ENCODE assay signal across 19 cellular contexts in genomic region chr5:1476967-1477310, GRCh38. TPM values are rescaled to one million over a fixed set of nuclear protein-coding genes. Genes with fewer than 3 reads are reported as not detected.
DNase-seq lines count a peak whose midpoint lies in the region; ATAC-seq, FAIRE-seq and TF ChIP-seq lines count a peak whose summit lies in the region.
"Had no signal": no experiment of that assay in that cellular context is flagged by ENCODE, and none has a peak within 500 bp of the region (broad histone marks: within the 10 kb centered on the region; RNA-seq: fewer than 3 reads in every experiment).

No MANE protein-coding gene starts in this region.

- CTCF ChIA-PET in GM12878 (lab: Yijun Ruan, JAX), result interaction anchor here (4.1 kb wide), 1 partner anchor 26 kb away, joined by 37 read pairs; no protein-coding TSS in a partner anchor

- H3K9ac ChIP-seq in GM12878 (ENCODE audit: control insufficient read depth, insufficient read depth, low read length) (no peak overlapping the region), liver (ENCODE audit: low read depth in 1 of 2, low read length in 2 of 2) (no peak overlapping the region)

- no peak overlapping the region for H3K4me2 ChIP-seq in GM12878 (ENCODE audit: control insufficient read depth, insufficient read depth)

- 89% methylated on average over 11 of the region's 11 CpGs for WGBS in GM12878 (ENCODE audit: insufficient coverage, insufficient replicate concordance, low lambda C conversion rate, missing lambda C conversion rate)
- 94% methylated on average over 11 of the region's 11 CpGs for WGBS in liver
- WGBS in tibial nerve, 2 donors, result 93 to 96% methylated on average over 11 of the region's 11 CpGs

- peaks cover 29 to 47% of the 10 kb centered on the region in 2 experiments for H3K36me3 ChIP-seq in GM12878 (ENCODE audit: control insufficient read depth in 2 of 2, insufficient read depth in 2 of 2, low read length in 1 of 2)
- peaks cover 0 to 5% (median 0%) of the 10 kb centered on the region in 4 donors for H3K36me3 ChIP-seq in liver (ENCODE audit: control insufficient read depth in 4 of 4, insufficient read depth in 3 of 4, low read depth in 1 of 4, low read length in 3 of 4)
- H3K36me3 ChIP-seq in tibial nerve, result peaks cover 0 to 61% (median 6%) of the 10 kb centered on the region in 3 donors
- H3K36me3 ChIP-seq: SJCRH30 had no signal

- no peaks in the 10 kb centered on the region for H3K9me3 Mint-ChIP-seq in activated naive CD8-positive, alpha-beta T cell treated with anti-CD3 and anti-CD28 coated beads, Interleukin-2, amount 10 ng/mL, durations not matched to agents 7 days and 5 days
- H3K9me3 Mint-ChIP-seq in activated naive CD8-positive, alpha-beta T cell treated with anti-CD3 and anti-CD28 coated beads, Interleukin-2, amount 50 U/mL, for 24 hours, result no peaks in the 10 kb centered on the region
- H3K9me3 Mint-ChIP-seq: CD8-positive, alpha-beta memory T cell had no signal

- H3K9me3 ChIP-seq in GM12878 (replicated peaks; ENCODE audit: control insufficient read depth, insufficient read depth, low read length) (no peaks in the 10 kb centered on the region), liver (ENCODE audit: control insufficient read depth in 4 of 4, low read length in 3 of 4) (no peaks in the 10 kb centered on the region), tibial nerve (no peaks in the 10 kb centered on the region)
- H3K9me3 ChIP-seq: SJCRH30 had no signal

- peaks cover 2% of the 10 kb centered on the region for H3K36me3 Mint-ChIP-seq in activated naive CD8-positive, alpha-beta T cell treated with anti-CD3 and anti-CD28 coated beads, Interleukin-2, amount 10 ng/mL, durations not matched to agents 7 days and 5 days
- peaks cover 31% of the 10 kb centered on the region for H3K36me3 Mint-ChIP-seq in activated naive CD8-positive, alpha-beta T cell treated with anti-CD3 and anti-CD28 coated beads, Interleukin-2, amount 50 U/mL, for 24 hours (ENCODE audit: low read depth)

- DNase-seq in activated naive CD8-positive, alpha-beta T cell treated with anti-CD3 and anti-CD28 coated beads, Interleukin-2, amount 10 ng/mL, durations not matched to agents 7 days and 5 days, result peak; percentile 15
- no peak for DNase-seq in activated naive CD8-positive, alpha-beta T cell treated with anti-CD3 and anti-CD28 coated beads, Interleukin-2, amount 50 U/mL, for 24 hours
- DNase-seq in GM12878 (ENCODE audit: low read depth, low spot score) (no peak), tibial nerve (ENCODE audit: low spot score in 2 of 2) (no peak), GM19240 (ENCODE audit: insufficient read length, low spot score) (no peak), DMS153 treated with DMSO at 0.1 percent for 48 hours (lab: John Stamatoyannopoulos, UW; ENCODE audit: unreplicated experiment) (no peak)
- DNase-seq in activated CD4-positive, CD25-positive, alpha-beta regulatory T cell (lab: John Stamatoyannopoulos, UW), result no peak
- DNase-seq: H7, NCI-H187, NCI-H226, NCI-H526, SJCRH30 had no signal

- H3K79me2 ChIP-seq in GM12878 (ENCODE audit: control insufficient read depth, insufficient read depth, low read length), result no peaks in the 10 kb centered on the region; the same call in 1 of the 2 replicates

- RAD21 ChIA-PET in GM12878 (lab: Charles Lee; ENCODE audit: unreplicated experiment), result no interaction called here

- no peaks in the 10 kb centered on the region for H3K27me3 Mint-ChIP-seq in activated naive CD8-positive, alpha-beta T cell treated with anti-CD3 and anti-CD28 coated beads, Interleukin-2, amount 10 ng/mL, durations not matched to agents 7 days and 5 days
- no peaks in the 10 kb centered on the region for H3K27me3 Mint-ChIP-seq in activated naive CD8-positive, alpha-beta T cell treated with anti-CD3 and anti-CD28 coated beads, Interleukin-2, amount 50 U/mL, for 24 hours
- H3K27me3 Mint-ChIP-seq: B cell; CD8-positive, alpha-beta memory T cell had no signal

- TF ChIP-seq EP300 in GM12878 (IDR thresholded peaks at IDR 0.05; ENCODE audit: borderline replicate concordance in 1 of 2, control insufficient read depth in 1 of 2, low read depth in 2 of 2, low read length in 2 of 2), result no peak
- no peak for TF ChIP-seq EP300 in tibial nerve (IDR thresholded peaks at IDR 0.05)

- no peak for TF ChIP-seq RAD21 in GM12878 (IDR thresholded peaks at IDR 0.05; ENCODE audit: insufficient read depth, low read depth, low read length)
- TF ChIP-seq RAD21 in liver (IDR thresholded peaks at IDR 0.05), result no peak

- no peak overlapping the region for H3K4me3 Mint-ChIP-seq in activated naive CD8-positive, alpha-beta T cell treated with anti-CD3 and anti-CD28 coated beads, Interleukin-2, amount 10 ng/mL, durations not matched to agents 7 days and 5 days
- H3K4me3 Mint-ChIP-seq in activated naive CD8-positive, alpha-beta T cell treated with anti-CD3 and anti-CD28 coated beads, Interleukin-2, amount 50 U/mL, for 24 hours, result no peak overlapping the region
- H3K4me3 Mint-ChIP-seq: B cell; CD8-positive, alpha-beta memory T cell had no signal

- BruUV-seq in GM12878 (replicated peaks; lab: Mats Ljungman, UMichigan), result no TSS peak

- H3K27me3 ChIP-seq in GM12878 (replicated peaks in 1 of 2; ENCODE audit: control insufficient read depth in 2 of 2, insufficient read depth in 2 of 2, low read length in 1 of 2) (no peaks in the 10 kb centered on the region), liver (ENCODE audit: control insufficient read depth in 4 of 4, insufficient read depth in 4 of 4, low read length in 3 of 4) (no peaks in the 10 kb centered on the region), tibial nerve (no peaks in the 10 kb centered on the region)
- H3K27me3 ChIP-seq: SJCRH30 had no signal

- ATAC-seq in activated naive CD8-positive, alpha-beta T cell treated with anti-CD3 and anti-CD28 coated beads, Interleukin-2, amount 10 ng/mL, durations not matched to agents 7 days and 5 days (ENCODE audit: low read depth), result no peak
- ATAC-seq in activated naive CD8-positive, alpha-beta T cell treated with anti-CD3 and anti-CD28 coated beads, Interleukin-2, amount 50 U/mL, for 24 hours, result no peak
- ATAC-seq in GM12878, result no peak

- in situ Hi-C loops in GM12878 (cut with MboI), result no loop called here

- H3K27ac ChIP-seq in GM12878 (ENCODE audit: control insufficient read depth, insufficient read depth) (no peak overlapping the region), liver (ENCODE audit: low read depth in 1 of 2, low read length in 2 of 2) (peak overlapping the region; percentile 43 to 62), tibial nerve (peak overlapping the region in 3 of 4 donors; percentile 2 to 58 (median 55))
- H3K27ac ChIP-seq: 22Rv1, SJCRH30 had no signal

- POLR2A ChIA-PET in activated naive CD8-positive, alpha-beta T cell treated with anti-CD3 and anti-CD28 coated beads, Interleukin-2, amount 10 ng/mL, durations not matched to agents 7 days and 5 days (lab: Charles Lee), result no interaction called here
- POLR2A ChIA-PET in GM12878 (lab: Charles Lee), result no interaction called here

- peaks cover 13% of the 10 kb centered on the region for H3K4me1 ChIP-seq in GM12878 (ENCODE audit: control insufficient read depth, insufficient read depth, low read length)
- peaks cover 0 to 12% (median 0%) of the 10 kb centered on the region in 4 donors for H3K4me1 ChIP-seq in liver (ENCODE audit: control insufficient read depth in 4 of 4, insufficient read depth in 4 of 4, low read length in 3 of 4)
- H3K4me1 ChIP-seq in tibial nerve, result peaks cover 0 to 11% (median 0%) of the 10 kb centered on the region in 4 donors
- H3K4me1 ChIP-seq: SJCRH30 had no signal

- no peak for FAIRE-seq in GM12878 (lab: Jason Lieb, UNC)

- TF ChIP-seq CTCF in GM12878 (IDR thresholded peaks at IDR 0.05 in 2 of 3, conservative IDR thresholded peaks at IDR 0.05 in 1 of 3; ENCODE audit: control insufficient read depth in 2 of 3, extremely low read depth in 1 of 3, insufficient read depth in 1 of 3, low read depth in 3 of 3, low read length in 3 of 3) (no peak), liver (IDR thresholded peaks at IDR 0.05; ENCODE audit: low read depth, low read length, missing input control) (no peak), tibial nerve (IDR thresholded peaks at IDR 0.05) (no peak)

- intact Hi-C loops in GM12878 (cut with micrococcal nuclease; ENCODE audit: unreplicated experiment), result no loop called here

- SMC1A ChIA-PET in GM12878 (lab: Charles Lee; ENCODE audit: uncharacterized antibody, unreplicated experiment), result no interaction called here

- no peaks in the 10 kb centered on the region for H4K20me1 ChIP-seq in GM12878 (ENCODE audit: control insufficient read depth, insufficient read depth)

- no peak overlapping the region for H3K27ac Mint-ChIP-seq in activated naive CD8-positive, alpha-beta T cell treated with anti-CD3 and anti-CD28 coated beads, Interleukin-2, amount 10 ng/mL, durations not matched to agents 7 days and 5 days
- no peak overlapping the region for H3K27ac Mint-ChIP-seq in activated naive CD8-positive, alpha-beta T cell treated with anti-CD3 and anti-CD28 coated beads, Interleukin-2, amount 50 U/mL, for 24 hours

- H2AFZ ChIP-seq in GM12878 (ENCODE audit: control insufficient read depth, low read depth, low read length), result no peak overlapping the region

- TF ChIP-seq POLR2A in GM12878 (IDR thresholded peaks at IDR 0.05; ENCODE audit: low read depth, low read length) (no peak), tibial nerve (IDR thresholded peaks at IDR 0.05) (no peak)

- no peaks in the 10 kb centered on the region for H3K4me1 Mint-ChIP-seq in activated naive CD8-positive, alpha-beta T cell treated with anti-CD3 and anti-CD28 coated beads, Interleukin-2, amount 10 ng/mL, durations not matched to agents 7 days and 5 days
- peaks cover 13% of the 10 kb centered on the region for H3K4me1 Mint-ChIP-seq in activated naive CD8-positive, alpha-beta T cell treated with anti-CD3 and anti-CD28 coated beads, Interleukin-2, amount 50 U/mL, for 24 hours

- no peak overlapping the region for H3K4me3 ChIP-seq in GM12878
- no peak overlapping the region for H3K4me3 ChIP-seq in liver (ENCODE audit: low read depth in 1 of 3, low read length in 3 of 3)
- no peak overlapping the region for H3K4me3 ChIP-seq in tibial nerve
- H3K4me3 ChIP-seq: SJCRH30 had no signal

RNA-seq across cellular contexts. Expression of gene SLC6A3, which starts 31.7 kb away (rescaled TPM):
- total RNA-seq in activated naive CD8-positive, alpha-beta T cell treated with anti-CD3 and anti-CD28 coated beads, Interleukin-2, amount 10 ng/mL, durations not matched to agents 7 days and 5 days, result under 1 TPM in 1 of 2 experiments, not detected in 1; 0.08 TPM
- not detected in 2 replicates for total RNA-seq in GM12878 (2013; cell fraction: nucleolus; rRNA removed)
- total RNA-seq in GM12878 (2014; rRNA removed), result not detected in 2 replicates
- total RNA-seq in GM12878 (2014; rRNA removed; fragmentation: Illumina TruSeq; extraction: Trizol), result not detected in 2 replicates
- total RNA-seq in GM12878 (2021), result not detected in 2 replicates
- polyA plus RNA-seq in GM12878 (2011; ENCODE audit: low read depth), result not detected
- polyA plus RNA-seq in GM12878 (2011; rRNA removed), result 0.01 TPM in 1 of 2 replicates, not detected in the other
- 0.05 TPM in 1 of 2 replicates, not detected in the other for polyA plus RNA-seq in GM12878 (2011; cell fraction: cytosol; rRNA removed)
- polyA plus RNA-seq in GM12878 (2011; cell fraction: nucleus; rRNA removed), result not detected in 2 replicates
- 0.07 and 0.18 TPM in 2 replicates for polyA plus RNA-seq in GM12878 (2012)
- polyA plus RNA-seq in GM12878 (2014; fragmentation: Illumina TruSeq; extraction: Trizol), result not detected in 2 replicates
- not detected for polyA plus RNA-seq in GM12878 (2014; fragmentation: Nextera tagmentation; extraction: Ambion mirVana)
- not detected in 2 replicates for polyA plus RNA-seq in GM12878 (2014; rRNA removed)
- polyA plus RNA-seq in GM12878 (2016; fragmentation: Nextera tagmentation; extraction: Ambion mirVana), result not detected
- not detected in 2 replicates for polyA minus RNA-seq in GM12878 (2011; rRNA and poly(A)+ RNA removed)
- not detected in 2 replicates for polyA minus RNA-seq in GM12878 (2011; cell fraction: cytosol; rRNA and poly(A)+ RNA removed)
- polyA minus RNA-seq in GM12878 (2011; cell fraction: nucleus; rRNA and poly(A)+ RNA removed), result not detected in 2 replicates
- not detected for total RNA-seq in liver
- not detected for polyA plus RNA-seq in liver
- total RNA-seq in tibial nerve, result under 1 TPM in 2 of 4 donors, not detected in 2; 0.20 to 0.90 TPM
- total RNA-seq: CD8-positive, alpha-beta memory T cell; OCI-LY7; RPMI7951 had no signal
- polyA plus RNA-seq: AG04450; CD8-positive, alpha-beta memory T cell had no signal

RNA-seq across cellular contexts. Expression of gene LPCAT1, which starts 46.8 kb away (rescaled TPM):
- total RNA-seq in activated naive CD8-positive, alpha-beta T cell treated with anti-CD3 and anti-CD28 coated beads, Interleukin-2, amount 10 ng/mL, durations not matched to agents 7 days and 5 days, result 10 to 100 TPM; 70.8 to 72.2 TPM
- total RNA-seq in GM12878 (2013; cell fraction: nucleolus; rRNA removed), result 365 and 373 TPM in 2 replicates
- total RNA-seq in GM12878 (2014; rRNA removed), result 67.6 and 74.7 TPM in 2 replicates
- 58.9 and 59.4 TPM in 2 replicates for total RNA-seq in GM12878 (2014; rRNA removed; fragmentation: Illumina TruSeq; extraction: Trizol)
- 109 TPM in 2 replicates for total RNA-seq in GM12878 (2021)
- polyA plus RNA-seq in GM12878 (2011; ENCODE audit: low read depth), result 26.1 TPM
- polyA plus RNA-seq in GM12878 (2011; rRNA removed), result 63.6 and 70.6 TPM in 2 replicates
- 70.3 and 92.5 TPM in 2 replicates for polyA plus RNA-seq in GM12878 (2011; cell fraction: cytosol; rRNA removed)
- polyA plus RNA-seq in GM12878 (2011; cell fraction: nucleus; rRNA removed), result 197 and 246 TPM in 2 replicates
- 41.3 and 58.7 TPM in 2 replicates for polyA plus RNA-seq in GM12878 (2012)
- polyA plus RNA-seq in GM12878 (2014; fragmentation: Illumina TruSeq; extraction: Trizol), result 84.5 and 93.5 TPM in 2 replicates
- polyA plus RNA-seq in GM12878 (2014; fragmentation: Nextera tagmentation; extraction: Ambion mirVana), result 1 to 10 TPM; 2.3 to 7.0 TPM
- 94.1 and 94.8 TPM in 2 replicates for polyA plus RNA-seq in GM12878 (2014; rRNA removed)
- polyA plus RNA-seq in GM12878 (2016; fragmentation: Nextera tagmentation; extraction: Ambion mirVana), result 10 to 100 TPM; 60.2 to 82.4 TPM
- polyA minus RNA-seq in GM12878 (2011; rRNA and poly(A)+ RNA removed), result 43.1 and 54.4 TPM in 2 replicates
- polyA minus RNA-seq in GM12878 (2011; cell fraction: cytosol; rRNA and poly(A)+ RNA removed), result 25.0 and 34.6 TPM in 2 replicates
- 71.8 and 93.6 TPM in 2 replicates for polyA minus RNA-seq in GM12878 (2011; cell fraction: nucleus; rRNA and poly(A)+ RNA removed)
- 10 to 100 TPM; 12.0 to 12.8 TPM for total RNA-seq in liver
- polyA plus RNA-seq in liver, result 1 to 10 TPM; 1.5 to 7.7 TPM
- 10 to 100 TPM; 23.4 to 45.3 (median 26.8) TPM for total RNA-seq in tibial nerve
